In genomic region chr6:102848796-102849195, GRCh38 we compare ENCODE assay signal across 26 cellular contexts.
"Had no signal": no experiment of that assay in that cellular context is flagged by ENCODE, and none has a peak within 500 bp of the region (broad histone marks: within the 10 kb centered on the region; RNA-seq: fewer than 3 reads in every experiment).

No MANE protein-coding gene starts in this region.

- H3K27me3 ChIP-seq: colonic mucosa, gastrocnemius medialis, neutrophil, right lobe of liver, suprapubic skin, transverse colon, upper lobe of right lung, uterus had no signal

- H3K4me3 ChIP-seq: colonic mucosa, gastrocnemius medialis, lung, mucosa of descending colon, right lobe of liver, suprapubic skin, transverse colon, upper lobe of right lung, uterus had no signal

- H3K27ac Mint-ChIP-seq: mesothelial cell of epicardium; naive B cell; natural killer cell treated with Interleukin-12 subunit alpha and Interleukin-12 subunit beta and Interleukin-15 and Interleukin-18, amount 100 ng/mL, for 72 hours; progenitor cell of endocrine pancreas; stimulated activated naive B cell treated with anti-CD40 and anti-IgM and Interleukin-4, amounts not matched to agents 10 μg/mL and 1 μg/mL and 100 μg/mL, for 72 hours; stimulated activated naive CD8-positive, alpha-beta T cell treated with anti-CD3 and anti-CD28 coated beads, Interleukin-15, Interleukin-2, amounts not matched to agents 100 ng/mL and 50 ng/mL, for 24 hours had no signal

- DNase-seq: colonic mucosa; dermis blood vessel endothelial cell; effector memory CD4-positive, alpha-beta T cell; gastrocnemius medialis; head of caudate nucleus; left ventricle myocardium superior; mesenchymal stem cell; mucosa of descending colon; naive B cell; right lobe of liver; small intestine; stimulated activated CD4-positive, alpha-beta T cell treated with anti-CD3 and anti-CD28 coated beads, Interleukin-15, amount 100 ng/mL, for 24 hours; stimulated activated CD4-positive, alpha-beta T cell treated with anti-CD3 and anti-CD28 coated beads, Interleukin-2, amount 100 ng/mL, for 48 hours; stimulated activated naive B cell treated with anti-CD40 and anti-IgM and Interleukin-4, amounts not matched to agents 10 μg/mL and 1 μg/mL and 100 μg/mL, for 72 hours; transverse colon; upper lobe of right lung; uterus had no signal

- H3K27me3 Mint-ChIP-seq: naive B cell; natural killer cell treated with Interleukin-12 subunit alpha and Interleukin-12 subunit beta and Interleukin-15 and Interleukin-18, amount 100 ng/mL, for 72 hours; progenitor cell of endocrine pancreas; stimulated activated naive B cell treated with anti-CD40 and anti-IgM and Interleukin-4, amounts not matched to agents 10 μg/mL and 1 μg/mL and 100 μg/mL, for 72 hours had no signal

- H3K9me3 Mint-ChIP-seq: mesothelial cell of epicardium; neural crest cell; stimulated activated naive CD8-positive, alpha-beta T cell treated with anti-CD3 and anti-CD28 coated beads, Interleukin-15, Interleukin-2, amounts not matched to agents 100 ng/mL and 50 ng/mL, for 24 hours had no signal

- H3K4me3 Mint-ChIP-seq: naive B cell; natural killer cell treated with Interleukin-12 subunit alpha and Interleukin-12 subunit beta and Interleukin-15 and Interleukin-18, amount 100 ng/mL, for 72 hours; neural crest cell; stimulated activated naive B cell treated with anti-CD40 and anti-IgM and Interleukin-4, amounts not matched to agents 10 μg/mL and 1 μg/mL and 100 μg/mL, for 72 hours; stimulated activated naive CD8-positive, alpha-beta T cell treated with anti-CD3 and anti-CD28 coated beads, Interleukin-15, Interleukin-2, amounts not matched to agents 100 ng/mL and 50 ng/mL, for 24 hours had no signal

- H3K9me3 ChIP-seq: colonic mucosa, gastrocnemius medialis, mucosa of descending colon, neutrophil, right lobe of liver, suprapubic skin, transverse colon, upper lobe of right lung, uterus had no signal

- H3K4me1 ChIP-seq: colonic mucosa, gastrocnemius medialis, parathyroid adenoma, right lobe of liver, suprapubic skin, transverse colon, upper lobe of right lung, uterus had no signal

- H3K36me3 Mint-ChIP-seq: mesothelial cell of epicardium; naive B cell; natural killer cell treated with Interleukin-12 subunit alpha and Interleukin-12 subunit beta and Interleukin-15 and Interleukin-18, amount 100 ng/mL, for 72 hours; stimulated activated naive B cell treated with anti-CD40 and anti-IgM and Interleukin-4, amounts not matched to agents 10 μg/mL and 1 μg/mL and 100 μg/mL, for 72 hours had no signal

- H3K36me3 ChIP-seq: colonic mucosa, gastrocnemius medialis, neutrophil, right lobe of liver, suprapubic skin, transverse colon, upper lobe of right lung, uterus had no signal

- H3K27ac ChIP-seq: colonic mucosa, gastrocnemius medialis, neutrophil, parathyroid adenoma, right lobe of liver, suprapubic skin, transverse colon, upper lobe of right lung, uterus had no signal

- H3K9ac ChIP-seq: parathyroid adenoma had no signal
